12 cellular contexts compared by ENCODE assay signal in the genomic region with DNA sequence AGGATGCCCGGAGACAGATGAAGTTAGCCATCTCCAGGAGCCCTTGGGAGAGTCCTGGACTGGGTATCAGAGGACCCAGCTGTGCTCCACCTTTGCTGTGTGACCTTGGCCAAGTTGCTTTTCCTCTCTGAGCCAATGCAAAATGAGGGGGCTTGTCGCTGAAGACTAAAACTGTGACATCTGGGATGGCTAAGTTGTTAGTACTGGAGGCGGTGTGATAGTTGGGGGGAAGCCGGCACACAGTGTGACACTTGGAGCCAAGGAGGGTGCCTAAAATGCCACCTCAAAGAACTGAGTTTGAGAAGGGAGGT. TPM values are rescaled to one million over a fixed set of nuclear protein-coding genes. Genes with fewer than 3 reads are reported as not detected.
A peak's percentile ranks its signal among the peaks of the same experiment; 100 is the strongest.
DNase-seq lines count a peak whose midpoint lies in the region; ATAC-seq, FAIRE-seq and TF ChIP-seq lines count a peak whose summit lies in the region.
"Had no signal": no experiment of that assay in that cellular context is flagged by ENCODE, and none has a peak within 500 bp of the region (broad histone marks: within the 10 kb centered on the region; RNA-seq: fewer than 3 reads in every experiment).

No MANE protein-coding gene starts in this region.

- no peak for DNase-seq in bronchial epithelial cell (ENCODE audit: low read depth)
- no peak for DNase-seq in lower lobe of right lung
- DNase-seq in activated T-helper 2 cell treated with anti-CD3 and anti-CD28 coated beads, Interferon-gamma antibody, Interleukin-2, Interleukin-4, amounts not matched to agents 10 μg/mL and 5 μg/mL and 100 μg/mL, durations not matched to agents 14 hours and 24 hours and 36 hours (ENCODE audit: low spot score), result no peak
- no peak for DNase-seq in dedifferentiated amniotic fluid mesenchymal stem cell (ENCODE audit: extremely low spot score)
- no peak for DNase-seq in MV-4-11 (lab: John Stamatoyannopoulos, UW)
- DNase-seq: effector CD4-positive, alpha-beta T cell; T-helper 9 cell had no signal

- peak; percentile 81 for FAIRE-seq in bronchial epithelial cell (lab: Jason Lieb, UNC)

- H3K36me3 ChIP-seq in HUES6 (ENCODE audit: control insufficient read depth, insufficient read depth, low read length) (no peaks in the 10 kb centered on the region), bronchial epithelial cell (ENCODE audit: control insufficient read depth, insufficient read depth, low read length) (no peaks in the 10 kb centered on the region), lower lobe of right lung (no peaks in the 10 kb centered on the region), stomach smooth muscle (ENCODE audit: control insufficient read depth in 2 of 2, insufficient read depth in 2 of 2, low read length in 2 of 2) (no peaks in the 10 kb centered on the region)

- H3K9me3 Mint-ChIP-seq in activated T-helper 2 cell treated with anti-CD3 and anti-CD28 coated beads, Interferon-gamma antibody, Interleukin-2, Interleukin-4, amounts not matched to agents 10 μg/mL and 5 μg/mL and 100 μg/mL, durations not matched to agents 14 hours and 24 hours and 36 hours, result no peaks in the 10 kb centered on the region
- H3K9me3 Mint-ChIP-seq: activated T-helper 1 cell treated with anti-CD3 and anti-CD28 coated beads, Interleukin-12 subunit alpha, Interleukin-12 subunit beta, Interleukin-2, Interleukin-4 antibody, amounts not matched to agents 30 ng/mL and 10 ng/mL and 1 ng/mL, durations not matched to agents 14 hours and 24 hours and 36 hours; stimulated activated naive CD8-positive, alpha-beta T cell treated with anti-CD3 and anti-CD28 coated beads, Interleukin-15, Interleukin-2, amounts not matched to agents 100 ng/mL and 50 ng/mL, for 24 hours had no signal

- H3K4me1 Mint-ChIP-seq in activated T-helper 2 cell treated with anti-CD3 and anti-CD28 coated beads, Interferon-gamma antibody, Interleukin-2, Interleukin-4, amounts not matched to agents 10 μg/mL and 5 μg/mL and 100 μg/mL, durations not matched to agents 14 hours and 24 hours and 36 hours (ENCODE audit: low read depth), result no peaks in the 10 kb centered on the region

- peak overlapping the region; percentile 31 for H3K9ac ChIP-seq in HUES6 (ENCODE audit: low read length)
- peak overlapping the region; percentile 81 to 82 for H3K9ac ChIP-seq in stomach smooth muscle (ENCODE audit: low read length in 2 of 2)

- TF ChIP-seq CTCF in bronchial epithelial cell (IDR thresholded peaks at IDR 0.05; ENCODE audit: insufficient read depth, low read length, severe bottlenecking) (no peak), lower lobe of right lung (IDR thresholded peaks at IDR 0.05) (no peak)

- ATAC-seq in lower lobe of right lung (no peak), HG03439 (IDR thresholded peaks at IDR 0.05; ENCODE audit: unreplicated experiment) (no peak)

- intact Hi-C loops in lower lobe of right lung (cut with DNase I), result no loop called here
- intact Hi-C loops in activated T-helper 2 cell treated with anti-CD3 and anti-CD28 coated beads, Interferon-gamma antibody, Interleukin-2, Interleukin-4, amounts not matched to agents 10 μg/mL and 5 μg/mL and 100 μg/mL, durations not matched to agents 14 hours and 24 hours and 36 hours (cut with micrococcal nuclease), result no loop called here

- no peak overlapping the region for H3K27ac Mint-ChIP-seq in activated T-helper 2 cell treated with anti-CD3 and anti-CD28 coated beads, Interferon-gamma antibody, Interleukin-2, Interleukin-4, amounts not matched to agents 10 μg/mL and 5 μg/mL and 100 μg/mL, durations not matched to agents 14 hours and 24 hours and 36 hours
- H3K27ac Mint-ChIP-seq: activated T-helper 1 cell treated with anti-CD3 and anti-CD28 coated beads, Interleukin-12 subunit alpha, Interleukin-12 subunit beta, Interleukin-2, Interleukin-4 antibody, amounts not matched to agents 30 ng/mL and 10 ng/mL and 1 ng/mL, durations not matched to agents 14 hours and 24 hours and 36 hours; stimulated activated naive CD8-positive, alpha-beta T cell treated with anti-CD3 and anti-CD28 coated beads, Interleukin-15, Interleukin-2, amounts not matched to agents 100 ng/mL and 50 ng/mL, for 24 hours had no signal

- H3K27ac ChIP-seq in HUES6 (ENCODE audit: low read depth, low read length) (no peak overlapping the region), lower lobe of right lung (no peak overlapping the region), stomach smooth muscle (ENCODE audit: low read length) (peak overlapping the region; percentile 55)

- H3K4me1 ChIP-seq in HUES6 (ENCODE audit: control insufficient read depth, insufficient read depth, low read length) (peaks cover 21% of the 10 kb centered on the region), lower lobe of right lung (peaks cover 7% of the 10 kb centered on the region), stomach smooth muscle (ENCODE audit: control insufficient read depth, insufficient read depth, low read length) (peaks cover 27% of the 10 kb centered on the region)

- no peaks in the 10 kb centered on the region for H3K36me3 Mint-ChIP-seq in activated T-helper 2 cell treated with anti-CD3 and anti-CD28 coated beads, Interferon-gamma antibody, Interleukin-2, Interleukin-4, amounts not matched to agents 10 μg/mL and 5 μg/mL and 100 μg/mL, durations not matched to agents 14 hours and 24 hours and 36 hours (ENCODE audit: low read depth)

- H3K9me3 ChIP-seq in HUES6 (ENCODE audit: control insufficient read depth, insufficient read depth, low read depth, low read length), result no peaks in the 10 kb centered on the region
- no peaks in the 10 kb centered on the region for H3K9me3 ChIP-seq in lower lobe of right lung
- no peaks in the 10 kb centered on the region for H3K9me3 ChIP-seq in stomach smooth muscle (ENCODE audit: control insufficient read depth in 2 of 2, low read length in 2 of 2)

- no peak overlapping the region for H3K4me3 Mint-ChIP-seq in activated T-helper 2 cell treated with anti-CD3 and anti-CD28 coated beads, Interferon-gamma antibody, Interleukin-2, Interleukin-4, amounts not matched to agents 10 μg/mL and 5 μg/mL and 100 μg/mL, durations not matched to agents 14 hours and 24 hours and 36 hours (ENCODE audit: low read depth)
- H3K4me3 Mint-ChIP-seq: activated T-helper 1 cell treated with anti-CD3 and anti-CD28 coated beads, Interleukin-12 subunit alpha, Interleukin-12 subunit beta, Interleukin-2, Interleukin-4 antibody, amounts not matched to agents 30 ng/mL and 10 ng/mL and 1 ng/mL, durations not matched to agents 14 hours and 24 hours and 36 hours; stimulated activated naive CD8-positive, alpha-beta T cell treated with anti-CD3 and anti-CD28 coated beads, Interleukin-15, Interleukin-2, amounts not matched to agents 100 ng/mL and 50 ng/mL, for 24 hours had no signal

- H3K27me3 ChIP-seq in HUES6 (ENCODE audit: control insufficient read depth, insufficient read depth, low read length) (no peaks in the 10 kb centered on the region), bronchial epithelial cell (ENCODE audit: control insufficient read depth, insufficient read depth, low read length) (peaks cover 13% of the 10 kb centered on the region), lower lobe of right lung (ENCODE audit: low read depth) (no peaks in the 10 kb centered on the region), stomach smooth muscle (ENCODE audit: control insufficient read depth in 1 of 2, insufficient read depth in 2 of 2, low read length in 2 of 2) (no peaks in the 10 kb centered on the region)

- no peaks in the 10 kb centered on the region for H3K27me3 Mint-ChIP-seq in activated T-helper 2 cell treated with anti-CD3 and anti-CD28 coated beads, Interferon-gamma antibody, Interleukin-2, Interleukin-4, amounts not matched to agents 10 μg/mL and 5 μg/mL and 100 μg/mL, durations not matched to agents 14 hours and 24 hours and 36 hours (ENCODE audit: low read depth)
- H3K27me3 Mint-ChIP-seq: stimulated activated naive CD8-positive, alpha-beta T cell treated with anti-CD3 and anti-CD28 coated beads, Interleukin-15, Interleukin-2, amounts not matched to agents 100 ng/mL and 50 ng/mL, for 24 hours had no signal

- peak overlapping the region; percentile 63 for H3K4me3 ChIP-seq in HUES6 (ENCODE audit: low read depth, low read length)
- H3K4me3 ChIP-seq in bronchial epithelial cell (ENCODE audit: low read depth, low read length), result peak overlapping the region; percentile 33
- peak overlapping the region; percentile 51 for H3K4me3 ChIP-seq in lower lobe of right lung
- H3K4me3 ChIP-seq in stomach smooth muscle (ENCODE audit: low read length in 2 of 2), result peak overlapping the region; percentile 74 to 77

RNA-seq across cellular contexts. Expression of gene INPP5J, which starts 0.5 kb away (rescaled TPM):
- under 0.01 and 0.64 TPM in 2 replicates for total RNA-seq in bronchial epithelial cell
- total RNA-seq in lower lobe of right lung, result 4.6 TPM
- total RNA-seq in activated T-helper 2 cell treated with anti-CD3 and anti-CD28 coated beads, Interferon-gamma antibody, Interleukin-2, Interleukin-4, amounts not matched to agents 10 μg/mL and 5 μg/mL and 100 μg/mL, durations not matched to agents 14 hours and 24 hours and 36 hours, result 0.18 and 0.30 TPM in 2 replicates
- total RNA-seq: activated T-helper 1 cell treated with anti-CD3 and anti-CD28 coated beads, Interleukin-12 subunit alpha, Interleukin-12 subunit beta, Interleukin-2, Interleukin-4 antibody, amounts not matched to agents 30 ng/mL and 10 ng/mL and 1 ng/mL, durations not matched to agents 14 hours and 24 hours and 36 hours had no signal

RNA-seq across cellular contexts. Expression of gene SELENOM, which starts 15.9 kb away (rescaled TPM):
- total RNA-seq in bronchial epithelial cell, result 29.4 and 35.0 TPM in 2 replicates
- total RNA-seq in lower lobe of right lung, result 86.8 TPM
- 7.9 and 9.4 TPM in 2 replicates for total RNA-seq in activated T-helper 2 cell treated with anti-CD3 and anti-CD28 coated beads, Interferon-gamma antibody, Interleukin-2, Interleukin-4, amounts not matched to agents 10 μg/mL and 5 μg/mL and 100 μg/mL, durations not matched to agents 14 hours and 24 hours and 36 hours

RNA-seq across cellular contexts. Expression of gene PLA2G3, which starts 17.1 kb away (rescaled TPM):
- total RNA-seq in bronchial epithelial cell (under 0.01 and 0.38 TPM in 2 replicates), lower lobe of right lung (5.0 TPM)
- total RNA-seq in activated T-helper 2 cell treated with anti-CD3 and anti-CD28 coated beads, Interferon-gamma antibody, Interleukin-2, Interleukin-4, amounts not matched to agents 10 μg/mL and 5 μg/mL and 100 μg/mL, durations not matched to agents 14 hours and 24 hours and 36 hours, result not detected in 2 replicates
- total RNA-seq: activated T-helper 1 cell treated with anti-CD3 and anti-CD28 coated beads, Interleukin-12 subunit alpha, Interleukin-12 subunit beta, Interleukin-2, Interleukin-4 antibody, amounts not matched to agents 30 ng/mL and 10 ng/mL and 1 ng/mL, durations not matched to agents 14 hours and 24 hours and 36 hours had no signal

RNA-seq across cellular contexts. Expression of gene RNF185, which starts 36.7 kb away (rescaled TPM):
- 58.4 and 73.0 TPM in 2 replicates for total RNA-seq in bronchial epithelial cell
- 32.4 TPM for total RNA-seq in lower lobe of right lung
- total RNA-seq in activated T-helper 2 cell treated with anti-CD3 and anti-CD28 coated beads, Interferon-gamma antibody, Interleukin-2, Interleukin-4, amounts not matched to agents 10 μg/mL and 5 μg/mL and 100 μg/mL, durations not matched to agents 14 hours and 24 hours and 36 hours, result 15.5 and 18.1 TPM in 2 replicates

RNA-seq across cellular contexts. Expression of gene SMTN, which starts 42.1 kb away (rescaled TPM):
- total RNA-seq in bronchial epithelial cell (37.9 and 38.7 TPM in 2 replicates), lower lobe of right lung (44.8 TPM)
- total RNA-seq in activated T-helper 2 cell treated with anti-CD3 and anti-CD28 coated beads, Interferon-gamma antibody, Interleukin-2, Interleukin-4, amounts not matched to agents 10 μg/mL and 5 μg/mL and 100 μg/mL, durations not matched to agents 14 hours and 24 hours and 36 hours, result 27.0 and 28.9 TPM in 2 replicates
